1 cellular context compared by ENCODE assay signal in the genomic region with DNA sequence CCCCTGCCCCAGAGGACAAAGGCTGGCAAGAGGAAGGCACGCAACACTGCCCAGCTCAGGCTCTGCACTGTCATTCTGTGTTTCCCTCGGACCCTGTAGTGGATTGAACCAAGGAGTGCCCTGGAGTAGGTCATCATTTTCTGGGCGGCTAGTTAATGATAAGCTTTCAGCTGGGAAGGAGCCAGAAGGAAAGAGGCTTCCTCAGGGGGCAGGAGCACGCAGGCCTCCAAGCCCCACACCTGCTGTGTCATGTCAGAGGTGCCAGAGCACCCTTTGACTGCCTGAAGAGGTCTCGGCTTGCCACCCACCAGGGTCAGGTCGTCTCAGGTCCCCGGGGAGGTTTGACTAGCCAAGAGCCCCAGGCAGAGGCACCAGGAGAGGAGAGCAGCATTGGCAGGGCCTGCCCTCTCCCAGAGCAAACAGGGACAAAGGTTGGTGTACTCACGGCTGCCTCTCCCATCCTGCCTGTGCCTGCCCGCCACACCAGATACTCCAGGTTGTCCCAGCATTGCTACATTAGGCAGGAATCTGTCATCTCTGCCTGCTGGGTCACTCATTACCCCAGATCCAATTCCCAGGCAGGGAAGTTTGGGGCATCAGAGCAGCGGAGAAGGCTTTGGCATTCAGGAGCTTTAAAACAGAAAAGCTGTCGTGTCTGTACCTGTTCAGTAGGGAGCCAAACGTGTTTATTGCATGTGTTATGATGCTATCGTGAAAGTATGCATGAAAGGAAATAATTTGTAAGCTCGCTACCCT.
TF ChIP-seq lines count a peak whose summit lies in the region.

No MANE protein-coding gene starts in this region.

TF ChIP-seq in HepG2, 621 proteins besides CTCF, POLR2A, EP300 and RAD21 (continued from another document and continues in another):
- TF ChIP-seq, protein P1, sequence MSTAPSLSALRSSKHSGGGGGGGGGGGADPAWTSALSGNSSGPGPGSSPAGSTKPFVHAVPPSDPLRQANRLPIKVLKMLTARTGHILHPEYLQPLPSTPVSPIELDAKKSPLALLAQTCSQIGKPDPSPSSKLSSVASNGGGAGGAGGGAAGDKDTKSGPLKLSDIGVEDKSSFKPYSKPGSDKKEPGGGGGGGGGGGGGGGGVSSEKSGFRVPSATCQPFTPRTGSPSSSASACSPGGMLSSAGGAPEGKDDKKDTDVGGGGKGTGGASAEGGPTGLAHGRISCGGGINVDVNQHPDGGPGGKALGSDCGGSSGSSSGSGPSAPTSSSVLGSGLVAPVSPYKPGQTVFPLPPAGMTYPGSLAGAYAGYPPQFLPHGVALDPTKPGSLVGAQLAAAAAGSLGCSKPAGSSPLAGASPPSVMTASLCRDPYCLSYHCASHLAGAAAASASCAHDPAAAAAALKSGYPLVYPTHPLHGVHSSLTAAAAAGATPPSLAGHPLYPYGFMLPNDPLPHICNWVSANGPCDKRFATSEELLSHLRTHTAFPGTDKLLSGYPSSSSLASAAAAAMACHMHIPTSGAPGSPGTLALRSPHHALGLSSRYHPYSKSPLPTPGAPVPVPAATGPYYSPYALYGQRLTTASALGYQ (CRISPR knock-in tag; IDR thresholded peaks at IDR 0.05): peak; percentile 36; the same call in 1 of the 2 replicates
- TF ChIP-seq, protein P2, sequence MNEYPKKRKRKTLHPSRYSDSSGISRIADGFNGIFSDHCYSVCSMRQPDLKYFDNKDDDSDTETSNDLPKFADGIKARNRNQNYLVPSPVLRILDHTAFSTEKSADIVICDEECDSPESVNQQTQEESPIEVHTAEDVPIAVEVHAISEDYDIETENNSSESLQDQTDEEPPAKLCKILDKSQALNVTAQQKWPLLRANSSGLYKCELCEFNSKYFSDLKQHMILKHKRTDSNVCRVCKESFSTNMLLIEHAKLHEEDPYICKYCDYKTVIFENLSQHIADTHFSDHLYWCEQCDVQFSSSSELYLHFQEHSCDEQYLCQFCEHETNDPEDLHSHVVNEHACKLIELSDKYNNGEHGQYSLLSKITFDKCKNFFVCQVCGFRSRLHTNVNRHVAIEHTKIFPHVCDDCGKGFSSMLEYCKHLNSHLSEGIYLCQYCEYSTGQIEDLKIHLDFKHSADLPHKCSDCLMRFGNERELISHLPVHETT (CRISPR knock-in tag; conservative IDR thresholded peaks at IDR 0.05): no peak
- TF ChIP-seq, protein P3, sequence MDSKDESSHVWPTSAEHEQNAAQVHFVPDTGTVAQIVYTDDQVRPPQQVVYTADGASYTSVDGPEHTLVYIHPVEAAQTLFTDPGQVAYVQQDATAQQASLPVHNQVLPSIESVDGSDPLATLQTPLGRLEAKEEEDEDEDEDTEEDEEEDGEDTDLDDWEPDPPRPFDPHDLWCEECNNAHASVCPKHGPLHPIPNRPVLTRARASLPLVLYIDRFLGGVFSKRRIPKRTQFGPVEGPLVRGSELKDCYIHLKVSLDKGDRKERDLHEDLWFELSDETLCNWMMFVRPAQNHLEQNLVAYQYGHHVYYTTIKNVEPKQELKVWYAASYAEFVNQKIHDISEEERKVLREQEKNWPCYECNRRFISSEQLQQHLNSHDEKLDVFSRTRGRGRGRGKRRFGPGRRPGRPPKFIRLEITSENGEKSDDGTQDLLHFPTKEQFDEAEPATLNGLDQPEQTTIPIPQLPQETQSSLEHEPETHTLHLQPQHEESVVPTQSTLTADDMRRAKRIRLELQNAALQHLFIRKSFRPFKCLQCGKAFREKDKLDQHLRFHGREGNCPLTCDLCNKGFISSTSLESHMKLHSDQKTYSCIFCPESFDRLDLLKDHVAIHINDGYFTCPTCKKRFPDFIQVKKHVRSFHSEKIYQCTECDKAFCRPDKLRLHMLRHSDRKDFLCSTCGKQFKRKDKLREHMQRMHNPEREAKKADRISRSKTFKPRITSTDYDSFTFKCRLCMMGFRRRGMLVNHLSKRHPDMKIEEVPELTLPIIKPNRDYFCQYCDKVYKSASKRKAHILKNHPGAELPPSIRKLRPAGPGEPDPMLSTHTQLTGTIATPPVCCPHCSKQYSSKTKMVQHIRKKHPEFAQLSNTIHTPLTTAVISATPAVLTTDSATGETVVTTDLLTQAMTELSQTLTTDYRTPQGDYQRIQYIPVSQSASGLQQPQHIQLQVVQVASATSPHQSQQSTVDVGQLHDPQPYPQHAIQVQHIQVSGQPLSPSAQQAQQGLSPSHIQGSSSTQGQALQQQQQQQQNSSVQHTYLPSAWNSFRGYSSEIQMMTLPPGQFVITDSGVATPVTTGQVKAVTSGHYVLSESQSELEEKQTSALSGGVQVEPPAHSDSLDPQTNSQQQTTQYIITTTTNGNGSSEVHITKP (CRISPR knock-in tag; IDR thresholded peaks at IDR 0.05; ENCODE audit: low read depth): peak; percentile 95
- TF ChIP-seq, protein P4, sequence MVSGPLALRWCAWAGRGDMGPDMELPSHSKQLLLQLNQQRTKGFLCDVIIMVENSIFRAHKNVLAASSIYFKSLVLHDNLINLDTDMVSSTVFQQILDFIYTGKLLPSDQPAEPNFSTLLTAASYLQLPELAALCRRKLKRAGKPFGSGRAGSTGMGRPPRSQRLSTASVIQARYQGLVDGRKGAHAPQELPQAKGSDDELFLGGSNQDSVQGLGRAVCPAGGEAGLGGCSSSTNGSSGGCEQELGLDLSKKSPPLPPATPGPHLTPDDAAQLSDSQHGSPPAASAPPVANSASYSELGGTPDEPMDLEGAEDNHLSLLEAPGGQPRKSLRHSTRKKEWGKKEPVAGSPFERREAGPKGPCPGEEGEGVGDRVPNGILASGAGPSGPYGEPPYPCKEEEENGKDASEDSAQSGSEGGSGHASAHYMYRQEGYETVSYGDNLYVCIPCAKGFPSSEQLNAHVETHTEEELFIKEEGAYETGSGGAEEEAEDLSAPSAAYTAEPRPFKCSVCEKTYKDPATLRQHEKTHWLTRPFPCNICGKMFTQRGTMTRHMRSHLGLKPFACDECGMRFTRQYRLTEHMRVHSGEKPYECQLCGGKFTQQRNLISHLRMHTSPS (CRISPR knock-in tag; IDR thresholded peaks at IDR 0.05; ENCODE audit: low read depth): peak; percentile 98
- TF ChIP-seq CEBPB (IDR thresholded peaks at IDR 0.05; ENCODE audit: borderline replicate concordance, low read depth, low read length): peak; percentile 76; the same call in 1 of the 2 replicates
- TF ChIP-seq HNRNPUL1 (IDR thresholded peaks at IDR 0.05; ENCODE audit: low read depth, low read length): no peak
- TF ChIP-seq, protein P5, sequence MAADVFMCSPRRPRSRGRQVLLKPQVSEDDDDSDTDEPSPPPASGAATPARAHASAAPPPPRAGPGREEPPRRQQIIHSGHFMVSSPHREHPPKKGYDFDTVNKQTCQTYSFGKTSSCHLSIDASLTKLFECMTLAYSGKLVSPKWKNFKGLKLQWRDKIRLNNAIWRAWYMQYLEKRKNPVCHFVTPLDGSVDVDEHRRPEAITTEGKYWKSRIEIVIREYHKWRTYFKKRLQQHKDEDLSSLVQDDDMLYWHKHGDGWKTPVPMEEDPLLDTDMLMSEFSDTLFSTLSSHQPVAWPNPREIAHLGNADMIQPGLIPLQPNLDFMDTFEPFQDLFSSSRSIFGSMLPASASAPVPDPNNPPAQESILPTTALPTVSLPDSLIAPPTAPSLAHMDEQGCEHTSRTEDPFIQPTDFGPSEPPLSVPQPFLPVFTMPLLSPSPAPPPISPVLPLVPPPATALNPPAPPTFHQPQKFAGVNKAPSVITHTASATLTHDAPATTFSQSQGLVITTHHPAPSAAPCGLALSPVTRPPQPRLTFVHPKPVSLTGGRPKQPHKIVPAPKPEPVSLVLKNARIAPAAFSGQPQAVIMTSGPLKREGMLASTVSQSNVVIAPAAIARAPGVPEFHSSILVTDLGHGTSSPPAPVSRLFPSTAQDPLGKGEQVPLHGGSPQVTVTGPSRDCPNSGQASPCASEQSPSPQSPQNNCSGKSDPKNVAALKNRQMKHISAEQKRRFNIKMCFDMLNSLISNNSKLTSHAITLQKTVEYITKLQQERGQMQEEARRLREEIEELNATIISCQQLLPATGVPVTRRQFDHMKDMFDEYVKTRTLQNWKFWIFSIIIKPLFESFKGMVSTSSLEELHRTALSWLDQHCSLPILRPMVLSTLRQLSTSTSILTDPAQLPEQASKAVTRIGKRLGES (CRISPR knock-in tag; IDR thresholded peaks at IDR 0.05; ENCODE audit: borderline replicate concordance): no peak
- TF ChIP-seq AGO1 (IDR thresholded peaks at IDR 0.05; ENCODE audit: low read depth, low read length, poor library complexity, severe bottlenecking): no peak
- TF ChIP-seq NCOR1 (IDR thresholded peaks at IDR 0.05; ENCODE audit: borderline replicate concordance, low read length): peak; percentile 72; the same call in 1 of the 2 replicates
- TF ChIP-seq U2AF2 (IDR thresholded peaks at IDR 0.05; ENCODE audit: low read depth, low read length): no peak
- TF ChIP-seq DMAP1 (CRISPR knock-in tag; IDR thresholded peaks at IDR 0.05): no peak; the same call in none of the 2 replicates
- no peak for TF ChIP-seq ZNF577 (CRISPR knock-in tag; IDR thresholded peaks at IDR 0.05; ENCODE audit: borderline replicate concordance, low read depth)
- TF ChIP-seq GABPA (IDR thresholded peaks at IDR 0.05; ENCODE audit: low read depth, low read length): no peak
- no peak for TF ChIP-seq GABPA (CRISPR knock-in tag; IDR thresholded peaks at IDR 0.05; ENCODE audit: low read depth)
- peak; percentile 82 for TF ChIP-seq ZFX (CRISPR knock-in tag; IDR thresholded peaks at IDR 0.05; ENCODE audit: low read depth)
- no peak for TF ChIP-seq CAMTA2 (CRISPR knock-in tag; IDR thresholded peaks at IDR 0.05; ENCODE audit: borderline replicate concordance)
- TF ChIP-seq, protein P6, sequence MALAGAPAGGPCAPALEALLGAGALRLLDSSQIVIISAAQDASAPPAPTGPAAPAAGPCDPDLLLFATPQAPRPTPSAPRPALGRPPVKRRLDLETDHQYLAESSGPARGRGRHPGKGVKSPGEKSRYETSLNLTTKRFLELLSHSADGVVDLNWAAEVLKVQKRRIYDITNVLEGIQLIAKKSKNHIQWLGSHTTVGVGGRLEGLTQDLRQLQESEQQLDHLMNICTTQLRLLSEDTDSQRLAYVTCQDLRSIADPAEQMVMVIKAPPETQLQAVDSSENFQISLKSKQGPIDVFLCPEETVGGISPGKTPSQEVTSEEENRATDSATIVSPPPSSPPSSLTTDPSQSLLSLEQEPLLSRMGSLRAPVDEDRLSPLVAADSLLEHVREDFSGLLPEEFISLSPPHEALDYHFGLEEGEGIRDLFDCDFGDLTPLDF (CRISPR knock-in tag; IDR thresholded peaks at IDR 0.05): no peak
- TF ChIP-seq ESRRA (CRISPR knock-in tag; IDR thresholded peaks at IDR 0.05; ENCODE audit: low read depth): no peak
- no peak for TF ChIP-seq TEAD2 (CRISPR knock-in tag; IDR thresholded peaks at IDR 0.05)
- no peak for TF ChIP-seq MTA3 (CRISPR knock-in tag; IDR thresholded peaks at IDR 0.05)
- no peak for TF ChIP-seq PTBP1 (IDR thresholded peaks at IDR 0.05; ENCODE audit: low read depth, low read length, poor library complexity, severe bottlenecking)
- no peak for TF ChIP-seq MAFG (CRISPR knock-in tag; IDR thresholded peaks at IDR 0.05)
- TF ChIP-seq ZNF773 (CRISPR knock-in tag; IDR thresholded peaks at IDR 0.05; ENCODE audit: borderline replicate concordance): no peak
- no peak for TF ChIP-seq NFRKB (IDR thresholded peaks at IDR 0.05)
- TF ChIP-seq ZFAT (CRISPR knock-in tag; conservative IDR thresholded peaks at IDR 0.05): no peak
- TF ChIP-seq ZNF263 (CRISPR knock-in tag; IDR thresholded peaks at IDR 0.05): 0 out of 2 replicates have a peak, but pooled peaks have one; percentile 8
- TF ChIP-seq, protein P7, sequence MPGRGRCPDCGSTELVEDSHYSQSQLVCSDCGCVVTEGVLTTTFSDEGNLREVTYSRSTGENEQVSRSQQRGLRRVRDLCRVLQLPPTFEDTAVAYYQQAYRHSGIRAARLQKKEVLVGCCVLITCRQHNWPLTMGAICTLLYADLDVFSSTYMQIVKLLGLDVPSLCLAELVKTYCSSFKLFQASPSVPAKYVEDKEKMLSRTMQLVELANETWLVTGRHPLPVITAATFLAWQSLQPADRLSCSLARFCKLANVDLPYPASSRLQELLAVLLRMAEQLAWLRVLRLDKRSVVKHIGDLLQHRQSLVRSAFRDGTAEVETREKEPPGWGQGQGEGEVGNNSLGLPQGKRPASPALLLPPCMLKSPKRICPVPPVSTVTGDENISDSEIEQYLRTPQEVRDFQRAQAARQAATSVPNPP (CRISPR knock-in tag; IDR thresholded peaks at IDR 0.05): no peak
- TF ChIP-seq, protein P8, sequence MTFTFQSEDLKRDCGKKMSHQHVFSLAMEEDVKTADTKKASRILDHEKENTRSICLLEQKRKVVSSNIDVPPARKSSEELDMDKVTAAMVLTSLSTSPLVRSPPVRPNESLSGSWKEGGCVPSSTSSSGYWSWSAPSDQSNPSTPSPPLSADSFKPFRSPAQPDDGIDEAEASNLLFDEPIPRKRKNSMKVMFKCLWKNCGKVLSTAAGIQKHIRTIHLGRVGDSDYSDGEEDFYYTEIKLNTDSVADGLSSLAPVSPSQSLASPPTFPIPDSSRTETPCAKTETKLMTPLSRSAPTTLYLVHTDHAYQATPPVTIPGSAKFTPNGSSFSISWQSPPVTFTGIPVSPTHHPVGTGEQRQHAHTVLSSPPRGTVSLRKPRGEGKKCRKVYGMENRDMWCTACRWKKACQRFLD (CRISPR knock-in tag; IDR thresholded peaks at IDR 0.05; ENCODE audit: borderline replicate concordance): 0 out of 2 replicates have a peak, but pooled peaks have one; percentile 24
- TF ChIP-seq ZNF776 (CRISPR knock-in tag; IDR thresholded peaks at IDR 0.05): 0 out of 2 replicates have a peak, but pooled peaks have one; percentile 22
- TF ChIP-seq, protein P9, sequence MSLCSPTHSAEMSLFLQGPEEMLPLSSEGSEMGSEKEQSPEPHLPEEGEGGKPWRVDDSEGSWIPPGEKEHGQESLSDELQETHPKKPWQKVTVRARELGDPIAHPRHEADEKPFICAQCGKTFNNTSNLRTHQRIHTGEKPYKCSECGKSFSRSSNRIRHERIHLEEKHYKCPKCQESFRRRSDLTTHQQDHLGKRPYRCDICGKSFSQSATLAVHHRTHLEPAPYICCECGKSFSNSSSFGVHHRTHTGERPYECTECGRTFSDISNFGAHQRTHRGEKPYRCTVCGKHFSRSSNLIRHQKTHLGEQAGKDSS (CRISPR knock-in tag; IDR thresholded peaks at IDR 0.05; ENCODE audit: borderline replicate concordance, low read depth): peak; percentile 22; the same call in 1 of the 2 replicates
- TF ChIP-seq ZNF101 (CRISPR knock-in tag; IDR thresholded peaks at IDR 0.05; ENCODE audit: borderline replicate concordance, low read depth): no peak
- no peak; the same call in 1 of the 2 replicates for TF ChIP-seq SOX13 (IDR thresholded peaks at IDR 0.05)
- TF ChIP-seq SOX13 (CRISPR knock-in tag; conservative IDR thresholded peaks at IDR 0.05 in 1 of 2, IDR thresholded peaks at IDR 0.05 in 1 of 2): peak in 1 of 2 experiments; percentile 42; a peak in 2 of 4 replicates
- no peak for TF ChIP-seq NFE2 (CRISPR knock-in tag; IDR thresholded peaks at IDR 0.05)
- no peak for TF ChIP-seq ZSCAN30 (CRISPR knock-in tag; IDR thresholded peaks at IDR 0.05)
- TF ChIP-seq ZBTB20 (CRISPR knock-in tag; IDR thresholded peaks at IDR 0.05; ENCODE audit: borderline replicate concordance, low read depth): no peak; the same call in 1 of the 2 replicates
- TF ChIP-seq ZFP82 (CRISPR knock-in tag; IDR thresholded peaks at IDR 0.05; ENCODE audit: borderline replicate concordance): no peak
- TF ChIP-seq ZFP36L2 (CRISPR knock-in tag; IDR thresholded peaks at IDR 0.05): no peak
- TF ChIP-seq ZNF891 (CRISPR knock-in tag; IDR thresholded peaks at IDR 0.05): peak; percentile 74; the same call in 1 of the 2 replicates
